ENCODE assay signal across 9 cellular contexts in genomic region chr4:1082215-1083182, GRCh38. TPM values are rescaled to one million over a fixed set of nuclear protein-coding genes. Genes with fewer than 3 reads are reported as not detected.
A peak's percentile ranks its signal among the peaks of the same experiment; 100 is the strongest.
DNase-seq lines count a peak whose midpoint lies in the region; ATAC-seq and TF ChIP-seq lines count a peak whose summit lies in the region.
"Had no signal": no experiment of that assay in that cellular context is flagged by ENCODE, and none has a peak within 500 bp of the region (broad histone marks: within the 10 kb centered on the region; RNA-seq: fewer than 3 reads in every experiment).

No MANE protein-coding gene starts in this region.

- no peak overlapping the region for H3K27ac Mint-ChIP-seq in activated CD4-positive, alpha-beta memory T cell treated with anti-CD3 and anti-CD28 coated beads, Interleukin-2, amount 10 ng/mL, durations not matched to agents 7 days and 5 days

- H3K4me1 Mint-ChIP-seq in activated CD4-positive, alpha-beta memory T cell treated with anti-CD3 and anti-CD28 coated beads, Interleukin-2, amount 10 ng/mL, durations not matched to agents 7 days and 5 days, result no peaks in the 10 kb centered on the region

- no peak for TF ChIP-seq CTCF in HL-60 (IDR thresholded peaks at IDR 0.05; ENCODE audit: insufficient read depth, low read length)
- TF ChIP-seq CTCF in RWPE1 (conservative IDR thresholded peaks at IDR 0.05; ENCODE audit: low read depth), result no peak
- no peak for TF ChIP-seq CTCF in foreskin fibroblast (IDR thresholded peaks at IDR 0.05; ENCODE audit: low read depth, low read length)

- H3K4me3 ChIP-seq in HL-60 (replicated peaks; ENCODE audit: insufficient read depth, low read length) (0 out of 2 replicates have a peak overlapping the region, but pooled peaks have one; percentile 0), foreskin fibroblast (ENCODE audit: low read depth in 1 of 2, low read length in 2 of 2) (no peak overlapping the region), skeletal muscle cell (ENCODE audit: low read depth, low read length) (no peak overlapping the region)

- no peak for ATAC-seq in GM21717 (IDR thresholded peaks at IDR 0.05; ENCODE audit: unreplicated experiment)
- no peak for ATAC-seq in HG02938 (IDR thresholded peaks at IDR 0.05; ENCODE audit: unreplicated experiment)

- DNase-seq in HL-60 (ENCODE audit: low read depth in 1 of 2, low spot score in 1 of 2) (peak; percentile 69 to 74), RWPE1 (ENCODE audit: low spot score) (peak; percentile 90), foreskin fibroblast (peak; percentile 80 to 92), skeletal muscle cell (ENCODE audit: low read depth) (peak; percentile 54), NCI-H82 (lab: John Stamatoyannopoulos, UW) (no peak)
- DNase-seq in activated CD4-positive, alpha-beta memory T cell treated with anti-CD3 and anti-CD28 coated beads, Interleukin-2, amount 10 ng/mL, durations not matched to agents 7 days and 5 days, result no peak

- H3K27me3 Mint-ChIP-seq in activated CD4-positive, alpha-beta memory T cell treated with anti-CD3 and anti-CD28 coated beads, Interleukin-2, amount 10 ng/mL, durations not matched to agents 7 days and 5 days, result peaks cover 12% of the 10 kb centered on the region

- H3K9me3 Mint-ChIP-seq in activated CD4-positive, alpha-beta memory T cell treated with anti-CD3 and anti-CD28 coated beads, Interleukin-2, amount 10 ng/mL, durations not matched to agents 7 days and 5 days, result peaks cover 3% of the 10 kb centered on the region

- H3K27ac ChIP-seq in HL-60 (replicated peaks) (no peak overlapping the region), RWPE1 (peak overlapping the region; percentile 93)
- H3K27ac ChIP-seq: KMS-11 had no signal

- H3K27me3 ChIP-seq in HL-60 (ENCODE audit: insufficient read depth, poor library complexity, severe bottlenecking), result no peaks in the 10 kb centered on the region

- H3K36me3 Mint-ChIP-seq in activated CD4-positive, alpha-beta memory T cell treated with anti-CD3 and anti-CD28 coated beads, Interleukin-2, amount 10 ng/mL, durations not matched to agents 7 days and 5 days (ENCODE audit: low read depth), result no peaks in the 10 kb centered on the region

- CTCF ChIA-PET in RWPE1 (lab: Yijun Ruan, JAX), result interaction anchor here (0.7 kb wide), 1 partner anchor 88 kb away, joined by 3 read pairs; no protein-coding TSS in a partner anchor
- CTCF ChIA-PET in activated CD4-positive, alpha-beta memory T cell treated with anti-CD3 and anti-CD28 coated beads, Interleukin-2, amount 10 ng/mL, durations not matched to agents 7 days and 5 days (lab: Charles Lee), result no interaction called here

- POLR2A ChIA-PET in RWPE1 (lab: Yijun Ruan, JAX; ENCODE audit: low non-redundant PET), result interaction anchor here (0.7 kb wide), 1 partner anchor 102 kb away, joined by 3 read pairs; no protein-coding TSS in a partner anchor
- POLR2A ChIA-PET in activated CD4-positive, alpha-beta memory T cell treated with anti-CD3 and anti-CD28 coated beads, Interleukin-2, amount 10 ng/mL, durations not matched to agents 7 days and 5 days (lab: Charles Lee), result no interaction called here

- H3K4me3 Mint-ChIP-seq in activated CD4-positive, alpha-beta memory T cell treated with anti-CD3 and anti-CD28 coated beads, Interleukin-2, amount 10 ng/mL, durations not matched to agents 7 days and 5 days, result no peak overlapping the region

RNA-seq across cellular contexts. Expression of gene RNF212, which starts 30.9 kb away (rescaled TPM):
- total RNA-seq in activated CD4-positive, alpha-beta memory T cell treated with anti-CD3 and anti-CD28 coated beads, Interleukin-2, amount 10 ng/mL, durations not matched to agents 7 days and 5 days, result 1 to 10 TPM in 1 of 2 experiments, under 1 TPM in 1; 0.88 to 1.0 TPM

Comparison
In these comparisons a context has a peak if more than half of its experiments do, and no peak if none do; other contexts are left out.
1. DNase-seq: peak in HL-60 (2 of 2), RWPE1 (single experiment), foreskin fibroblast (2 of 2) and skeletal muscle cell (single experiment); none in NCI-H82 (single experiment) and activated CD4-positive, alpha-beta memory T cell treated with anti-CD3 and anti-CD28 coated beads, Interleukin-2, amount 10 ng/mL, durations not matched to agents 7 days and 5 days (single experiment).